Comparison of ENCODE assay signal across 13 cellular contexts in genomic region chr3:31622636-31623288, GRCh38.
DNase-seq lines count a peak whose midpoint lies in the region; ATAC-seq lines count a peak whose summit lies in the region.
"Had no signal": no experiment of that assay in that cellular context is flagged by ENCODE, and none has a peak within 500 bp of the region (broad histone marks: within the 10 kb centered on the region; RNA-seq: fewer than 3 reads in every experiment).

No MANE protein-coding gene starts in this region.

- H3K36me3 Mint-ChIP-seq in immature natural killer cell: peaks cover 12 to 43% (median 20%) of the 10 kb centered on the region in 3 donors
- peaks cover 11 to 57% of the 10 kb centered on the region in 2 donors for H3K36me3 Mint-ChIP-seq in activated naive CD4-positive, alpha-beta T cell treated with anti-CD3 and anti-CD28 coated beads, Interleukin-2, amount 50 U/mL, for 72 hours

- no peak overlapping the region for H3K27ac ChIP-seq in SJCRH30

- no peak for DNase-seq in immature natural killer cell
- no peak for DNase-seq in activated naive CD4-positive, alpha-beta T cell treated with anti-CD3 and anti-CD28 coated beads, Interleukin-2, amount 50 U/mL, for 72 hours (ENCODE audit: low spot score in 2 of 2)
- no peak for DNase-seq in dermis blood vessel endothelial cell
- no peak for DNase-seq in NCI-H2107 (lab: John Stamatoyannopoulos, UW)
- no peak for DNase-seq in SJCRH30
- DNase-seq: activated naive CD8-positive, alpha-beta T cell treated with anti-CD3 and anti-CD28 coated beads, Interleukin-2, amount 10 ng/mL, durations not matched to agents 7 days and 5 days; COR-L47; KBM-7; substantia nigra had no signal

- no peaks in the 10 kb centered on the region for H3K36me3 ChIP-seq in SJCRH30

- H3K4me3 Mint-ChIP-seq in immature natural killer cell: no peak overlapping the region
- H3K4me3 Mint-ChIP-seq: activated naive CD8-positive, alpha-beta T cell treated with anti-CD3 and anti-CD28 coated beads, Interleukin-2, amount 10 ng/mL, durations not matched to agents 7 days and 5 days; T-helper 2 cell treated with Interferon-gamma antibody and Interleukin-4, amounts not matched to agents 5 μg/mL and 100 μg/mL, for 36 hours had no signal

- H3K4me1 ChIP-seq in SJCRH30: no peaks in the 10 kb centered on the region

- H3K27ac Mint-ChIP-seq in immature natural killer cell: peak overlapping the region; percentile 7 to 64 (median 24)
- no peak overlapping the region for H3K27ac Mint-ChIP-seq in activated naive CD4-positive, alpha-beta T cell treated with anti-CD3 and anti-CD28 coated beads, Interleukin-2, amount 50 U/mL, for 72 hours
- H3K27ac Mint-ChIP-seq: activated naive CD8-positive, alpha-beta T cell treated with anti-CD3 and anti-CD28 coated beads, Interleukin-2, amount 10 ng/mL, durations not matched to agents 7 days and 5 days; T-helper 2 cell treated with Interferon-gamma antibody and Interleukin-4, amounts not matched to agents 5 μg/mL and 100 μg/mL, for 36 hours had no signal

- no peak overlapping the region for H3K4me3 ChIP-seq in SJCRH30

- peaks cover 24 to 48% of the 10 kb centered on the region in 2 donors for H3K4me1 Mint-ChIP-seq in immature natural killer cell

- H3K9me3 Mint-ChIP-seq in immature natural killer cell: no peaks in the 10 kb centered on the region
- no peaks in the 10 kb centered on the region for H3K9me3 Mint-ChIP-seq in activated naive CD4-positive, alpha-beta T cell treated with anti-CD3 and anti-CD28 coated beads, Interleukin-2, amount 50 U/mL, for 72 hours
- H3K9me3 Mint-ChIP-seq: activated naive CD8-positive, alpha-beta T cell treated with anti-CD3 and anti-CD28 coated beads, Interleukin-2, amount 10 ng/mL, durations not matched to agents 7 days and 5 days; T-helper 2 cell treated with Interferon-gamma antibody and Interleukin-4, amounts not matched to agents 5 μg/mL and 100 μg/mL, for 36 hours had no signal

- no peaks in the 10 kb centered on the region for H3K27me3 ChIP-seq in SJCRH30

- no peaks in the 10 kb centered on the region for H3K9me3 ChIP-seq in SJCRH30 (replicated peaks)

- peaks cover 0 to 2% (median 0%) of the 10 kb centered on the region in 3 donors for H3K27me3 Mint-ChIP-seq in immature natural killer cell (ENCODE audit: low read depth in 3 of 3)
- H3K27me3 Mint-ChIP-seq: activated naive CD8-positive, alpha-beta T cell treated with anti-CD3 and anti-CD28 coated beads, Interleukin-2, amount 10 ng/mL, durations not matched to agents 7 days and 5 days had no signal

- ATAC-seq in GM18873 (IDR thresholded peaks at IDR 0.05; ENCODE audit: low FRiP score, unreplicated experiment) (peak; percentile 52), GM21526 (IDR thresholded peaks at IDR 0.05; ENCODE audit: low FRiP score, unreplicated experiment) (peak; percentile 55), HG03103 (IDR thresholded peaks at IDR 0.05; ENCODE audit: low read depth, unreplicated experiment) (peak; percentile 60)
- no peak for ATAC-seq in activated naive CD4-positive, alpha-beta T cell treated with anti-CD3 and anti-CD28 coated beads, Interleukin-2, amount 50 U/mL, for 72 hours

Comparison
In these comparisons a context has a peak if more than half of its experiments do, and no peak if none do; other contexts are left out.
1. ATAC-seq: peak in GM18873 (single experiment), GM21526 (single experiment) and HG03103 (single experiment); none in activated naive CD4-positive, alpha-beta T cell treated with anti-CD3 and anti-CD28 coated beads, Interleukin-2, amount 50 U/mL, for 72 hours (0 of 2).
2. H3K27ac Mint-ChIP-seq: peak in immature natural killer cell (6 of 6); none in activated naive CD4-positive, alpha-beta T cell treated with anti-CD3 and anti-CD28 coated beads, Interleukin-2, amount 50 U/mL, for 72 hours (0 of 2).